ENCODE assay signal across 8 cellular contexts in the genomic region with DNA sequence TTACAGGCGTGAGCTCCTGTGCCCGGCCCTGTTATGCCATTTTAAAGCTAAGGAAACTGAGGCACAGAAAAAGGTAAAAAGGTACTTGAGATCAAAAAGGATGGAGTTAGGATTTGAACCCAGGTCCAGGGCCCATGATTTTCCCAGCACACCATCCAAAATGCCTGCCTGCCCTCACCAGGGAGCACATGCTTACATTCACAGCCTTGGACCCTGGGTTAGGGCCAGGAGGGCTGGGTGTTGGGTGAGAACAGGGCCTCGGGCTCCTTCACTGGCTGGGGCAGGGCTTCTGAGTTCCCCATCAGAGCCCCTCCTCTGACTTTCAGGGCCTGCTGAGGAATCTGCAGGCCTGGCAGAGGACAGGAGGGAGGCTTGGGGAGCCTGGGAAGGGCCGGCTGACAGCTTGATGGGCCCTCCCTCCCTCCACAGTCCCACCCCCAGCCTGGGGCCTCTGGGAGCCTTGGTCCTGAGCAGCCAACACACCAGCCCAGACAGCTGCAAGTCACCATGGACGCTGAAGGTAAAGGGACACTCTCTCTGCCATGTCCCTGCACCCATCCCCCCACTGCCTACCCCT. TPM values are rescaled to one million over a fixed set of nuclear protein-coding genes. Genes with fewer than 3 reads are reported as not detected.
DNase-seq lines count a peak whose midpoint lies in the region; ATAC-seq and TF ChIP-seq lines count a peak whose summit lies in the region.

Gene QPRT (plus strand): TSS at position 490 of the 577 bp plus-strand sequence. CDS start 18 bp downstream, at position 508.

- peaks cover 11% of the 10 kb centered on the region for H3K4me1 ChIP-seq in body of pancreas
- H3K4me1 ChIP-seq in spleen = peaks cover 2 to 67% (median 28%) of the 10 kb centered on the region in 6 donors

- H3K36me3 ChIP-seq in body of pancreas (replicated peaks in 1 of 2; ENCODE audit: insufficient read depth in 1 of 2, low read depth in 2 of 2) (no peaks in the 10 kb centered on the region), spleen (no peaks in the 10 kb centered on the region)

- DNase-seq in T-helper 2 cell (no peak), NCI-H510A (lab: John Stamatoyannopoulos, UW) (peak; percentile 31), body of pancreas (peak; percentile 70 to 81 (median 76)), inferior parietal cortex (ENCODE audit: extremely low spot score) (peak; percentile 33), spleen (no peak)
- no peak for DNase-seq in stimulated activated CD4-positive, alpha-beta T cell treated with anti-CD3 and anti-CD28 coated beads, Interleukin-4, amount 100 ng/mL, for 1 hour

- no peaks in the 10 kb centered on the region for H3K27me3 ChIP-seq in body of pancreas
- no peaks in the 10 kb centered on the region for H3K27me3 ChIP-seq in spleen (replicated peaks in 1 of 7)

- peak in 2 of 3 donors; percentile 61 to 63 for TF ChIP-seq POLR2A in body of pancreas (IDR thresholded peaks at IDR 0.05)
- no peak for TF ChIP-seq POLR2A in spleen (IDR thresholded peaks at IDR 0.05)

- no peak for TF ChIP-seq CTCF in body of pancreas (IDR thresholded peaks at IDR 0.05)
- no peak for TF ChIP-seq CTCF in spleen (IDR thresholded peaks at IDR 0.05 in 8 of 11, conservative IDR thresholded peaks at IDR 0.05 in 3 of 11)

- H3K4me3 ChIP-seq in body of pancreas = peak within 1 kb of the TSS in 1 of 2 donors; percentile 17
- H3K4me3 ChIP-seq in spleen = peak within 1 kb of the TSS in 5 of 8 donors; percentile 11 to 64 (median 19)

- H3K9me3 ChIP-seq in body of pancreas = no peaks in the 10 kb centered on the region
- no peaks in the 10 kb centered on the region for H3K9me3 ChIP-seq in spleen

- intact Hi-C loops in T-helper 2 cell treated with Interferon-gamma antibody and Interleukin-4, amounts not matched to agents 100 ng/mL and 5 ng/mL, for 36 hours (cut with micrococcal nuclease) = loop anchor here (1.0 kb wide), 1 partner anchor 13 kb away; no protein-coding TSS in a partner anchor
- intact Hi-C loops in body of pancreas (cut with DNase I) = no loop called here
- intact Hi-C loops in spleen (cut with DNase I; ENCODE audit: low total_unique reads) = no loop called here

- 46 to 74% methylated on average over 3 to 5 of the region's 5 CpGs for WGBS in body of pancreas, 2 donors
- 45 to 52% (median 49%) methylated on average over 5 of the region's 5 CpGs for WGBS in spleen, 5 donors

- ATAC-seq in body of pancreas = peak; percentile 83
- no peak for ATAC-seq in GM21515 (IDR thresholded peaks at IDR 0.05; ENCODE audit: unreplicated experiment)

- H3K27ac ChIP-seq in body of pancreas (peak within 1 kb of the TSS; percentile 62 to 90 (median 76)), spleen (peak within 1 kb of the TSS in 5 of 8 donors; percentile 33 to 67 (median 62))

RNA-seq across cellular contexts. Expression of gene QPRT, which starts in this region (rescaled TPM):
- total RNA-seq in T-helper 2 cell treated with Interferon-gamma antibody and Interleukin-4, amounts not matched to agents 100 ng/mL and 5 ng/mL, for 36 hours = 11.9 and 12.5 TPM in 2 replicates
- total RNA-seq in body of pancreas = 10 to 100 TPM; 28.0 to 30.3 TPM
- 10 to 100 TPM in 6 of 7 donors, 1 to 10 TPM in 1; 8.8 to 37.2 (median 21.7) TPM for total RNA-seq in spleen
- polyA plus RNA-seq in spleen = 1 to 10 TPM; 3.3 to 8.0 (median 7.5) TPM

Comparison
In these comparisons a context has a peak if more than half of its experiments do, and no peak if none do; other contexts are left out.
1. DNase-seq: peak in NCI-H510A (single experiment), body of pancreas (4 of 4) and inferior parietal cortex (single experiment); none in T-helper 2 cell (0 of 5), spleen (single experiment) and stimulated activated CD4-positive, alpha-beta T cell treated with anti-CD3 and anti-CD28 coated beads, Interleukin-4, amount 100 ng/mL, for 1 hour (single experiment).
2. POLR2A ChIP-seq: peak in body of pancreas (2 of 3); none in spleen (0 of 3).